In genomic region chr9:93258818-93259489, GRCh38 we compare ENCODE assay signal across 19 cellular contexts.
DNase-seq lines count a peak whose midpoint lies in the region; ATAC-seq, FAIRE-seq and TF ChIP-seq lines count a peak whose summit lies in the region.
"Had no signal": no experiment of that assay in that cellular context is flagged by ENCODE, and none has a peak within 500 bp of the region (broad histone marks: within the 10 kb centered on the region; RNA-seq: fewer than 3 reads in every experiment).

No MANE protein-coding gene starts in this region.

- H3K9me3 ChIP-seq in pancreas (no peaks in the 10 kb centered on the region), gastrocnemius medialis (no peaks in the 10 kb centered on the region)
- H3K9me3 ChIP-seq: BLaER1 treated with 17β-estradiol and CSF1 and Interleukin-3, amounts not matched to agents 10 nM and 100 nM had no signal

- FAIRE-seq in GM12891 (lab: Jason Lieb, UNC) (no peak), pancreas (lab: Jason Lieb, UNC) (no peak)
- FAIRE-seq: A204.1, astrocyte, H54 had no signal

- H3K4me1 ChIP-seq in pancreas (peaks cover 6 to 21% (median 9%) of the 10 kb centered on the region in 3 donors), gastrocnemius medialis (peaks cover 32 to 36% of the 10 kb centered on the region in 2 donors)
- H3K4me1 ChIP-seq: foreskin keratinocyte had no signal

- intact Hi-C loops in pancreas (cut with DNase I) (no loop called here), gastrocnemius medialis (cut with DNase I; ENCODE audit: low total_unique reads) (no loop called here)

- in situ Hi-C loops in gastrocnemius medialis (cut with MboI; ENCODE audit: low sequenced_read_pairs in 4 of 4) = no loop called here

- H3K36me3 ChIP-seq in pancreas (peaks cover 0 to 22% (median 0%) of the 10 kb centered on the region in 3 donors), gastrocnemius medialis (no peaks in the 10 kb centered on the region)
- H3K36me3 ChIP-seq: BLaER1 treated with 17β-estradiol and CSF1 and Interleukin-3, amounts not matched to agents 10 nM and 100 nM had no signal

- no peak for TF ChIP-seq CTCF in coronary artery (IDR thresholded peaks at IDR 0.05)
- TF ChIP-seq CTCF in pancreas (IDR thresholded peaks at IDR 0.05) = no peak
- TF ChIP-seq CTCF in gastrocnemius medialis (IDR thresholded peaks at IDR 0.05 in 4 of 5, conservative IDR thresholded peaks at IDR 0.05 in 1 of 5) = no peak

- H3K27me3 ChIP-seq in pancreas (no peaks in the 10 kb centered on the region), gastrocnemius medialis (no peaks in the 10 kb centered on the region)
- H3K27me3 ChIP-seq: BLaER1 treated with 17β-estradiol and CSF1 and Interleukin-3, amounts not matched to agents 10 nM and 100 nM; foreskin keratinocyte had no signal

- ATAC-seq in pancreas = no peak
- no peak for ATAC-seq in gastrocnemius medialis
- ATAC-seq: foreskin keratinocyte, left ventricle myocardium superior had no signal

- no peak for TF ChIP-seq POLR2A in GM12891 (IDR thresholded peaks at IDR 0.05; ENCODE audit: low read depth, low read length)
- TF ChIP-seq POLR2A in gastrocnemius medialis (IDR thresholded peaks at IDR 0.05) = no peak

- H3K4me3 ChIP-seq in coronary artery = no peak overlapping the region
- H3K4me3 ChIP-seq in pancreas = no peak overlapping the region
- H3K4me3 ChIP-seq in gastrocnemius medialis = no peak overlapping the region
- H3K4me3 ChIP-seq: BLaER1 treated with 17β-estradiol and CSF1 and Interleukin-3, amounts not matched to agents 10 nM and 100 nM; SK-N-MC had no signal

- H3K27ac ChIP-seq in coronary artery = no peak overlapping the region
- no peak overlapping the region for H3K27ac ChIP-seq in pancreas
- H3K27ac ChIP-seq in gastrocnemius medialis = peak overlapping the region in 1 of 4 donors; percentile 19
- H3K27ac ChIP-seq: BLaER1 treated with 17β-estradiol and CSF1 and Interleukin-3, amounts not matched to agents 10 nM and 100 nM; foreskin keratinocyte; SK-N-MC had no signal

- DNase-seq in activated CD4-positive, CD25-positive, alpha-beta regulatory T cell treated with anti-CD3 and anti-CD28 coated beads, Interleukin-2, amount 50 U/mL, for 72 hours = peak; percentile 22
- no peak for DNase-seq in activated CD4-positive, CD25-positive, alpha-beta regulatory T cell (lab: John Stamatoyannopoulos, UW)
- DNase-seq in GM12891 (ENCODE audit: insufficient read length, low spot score) = peak; percentile 1
- peak; percentile 69 for DNase-seq in coronary artery (ENCODE audit: low spot score)
- peak; percentile 2 to 67 (median 24) for DNase-seq in pancreas
- no peak for DNase-seq in DMS53 (lab: John Stamatoyannopoulos, UW)
- no peak for DNase-seq in KG1 (lab: John Stamatoyannopoulos, UW)
- no peak for DNase-seq in gastrocnemius medialis
- DNase-seq: activated CD4-positive, alpha-beta T cell treated with anti-CD3 and anti-CD28 coated beads, Interleukin-2, amount 50 U/mL, for 4 hours; cortex of kidney; foreskin keratinocyte; left ventricle myocardium superior; NCI-H1092; NCI-H2171 had no signal

- WGBS in pancreas, 2 donors = 86 to 87% methylated on average over 29 to 33 of the region's 33 CpGs

TF ChIP-seq in GM12891, 5 proteins besides CTCF, POLR2A, EP300 and RAD21:
- no peak for TF ChIP-seq SPI1 (IDR thresholded peaks at IDR 0.05; ENCODE audit: low read depth, low read length)
- TF ChIP-seq PAX5 (IDR thresholded peaks at IDR 0.05; ENCODE audit: insufficient read depth, low read length, severe bottlenecking) = no peak
- TF ChIP-seq POLR2AphosphoS5 (IDR thresholded peaks at IDR 0.05; ENCODE audit: low read depth, low read length) = no peak

Comparison
In these comparisons a context has a peak if more than half of its experiments do, and no peak if none do; other contexts are left out.
1. DNase-seq: peak in activated CD4-positive, CD25-positive, alpha-beta regulatory T cell treated with anti-CD3 and anti-CD28 coated beads, Interleukin-2, amount 50 U/mL, for 72 hours (single experiment), GM12891 (single experiment), coronary artery (single experiment) and pancreas (6 of 6); none in activated CD4-positive, CD25-positive, alpha-beta regulatory T cell (0 of 4), DMS53 (single experiment), KG1 (single experiment) and gastrocnemius medialis (0 of 2).